20 cellular contexts compared by ENCODE assay signal in the genomic region with DNA sequence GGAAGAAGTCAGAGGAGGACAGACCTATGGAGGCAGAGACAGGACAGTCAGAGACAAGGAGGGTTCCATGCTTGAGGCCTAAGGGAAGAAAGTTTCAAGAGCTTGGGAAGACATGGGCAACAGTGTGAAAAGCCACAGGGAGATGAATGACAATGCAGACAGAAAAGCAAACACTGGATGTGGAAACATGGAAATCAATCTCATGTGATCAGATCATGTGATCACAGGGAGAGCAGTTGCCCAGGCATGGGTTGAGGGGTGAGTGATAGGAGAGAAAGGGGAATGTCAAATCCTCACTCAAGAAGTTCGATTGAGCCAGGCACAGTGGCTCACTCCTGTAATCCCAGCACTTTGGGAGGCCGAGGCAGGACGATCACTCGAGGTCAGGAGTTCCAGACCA.
"Had no signal": no experiment of that assay in that cellular context is flagged by ENCODE, and none has a peak within 500 bp of the region (broad histone marks: within the 10 kb centered on the region; RNA-seq: fewer than 3 reads in every experiment).

No MANE protein-coding gene starts in this region.

- H3K9me3 ChIP-seq: body of pancreas, tibial artery, uterus had no signal

- H3K36me3 ChIP-seq: tibial artery, uterus had no signal

- ATAC-seq: activated CD8-positive, alpha-beta T cell treated with anti-CD3 and anti-CD28 coated beads for 36 hours; activated T-cell treated with anti-CD3 and anti-CD28 coated beads, Interleukin-2, amount 50 U/mL, for 4 hours; body of pancreas; foreskin keratinocyte; left cardiac atrium; stimulated activated naive B cell treated with anti-CD40 and anti-IgM and Interleukin-4, amounts not matched to agents 10 μg/mL and 1 μg/mL and 100 μg/mL, for 72 hours had no signal

- H3K27ac Mint-ChIP-seq: activated CD8-positive, alpha-beta T cell treated with anti-CD3 and anti-CD28 coated beads for 36 hours; activated naive CD4-positive, alpha-beta T cell treated with anti-CD3 and anti-CD28 coated beads for 36 hours; endodermal cell; nephron; stimulated activated naive B cell treated with anti-CD40 and anti-IgM and Interleukin-4, amounts not matched to agents 10 μg/mL and 1 μg/mL and 100 μg/mL, for 72 hours; T-helper 2 cell treated with Interferon-gamma antibody and Interleukin-4, amounts not matched to agents 5 μg/mL and 100 μg/mL, for 36 hours had no signal

- H3K4me3 ChIP-seq: body of pancreas, hepatocyte, lung, tibial artery, uterus had no signal

- H3K79me2 ChIP-seq: hepatocyte had no signal

- H3K27me3 ChIP-seq: body of pancreas, foreskin keratinocyte, hepatocyte, tibial artery, uterus had no signal

- H2AFZ ChIP-seq: hepatocyte had no signal

- H3K4me1 ChIP-seq: body of pancreas, foreskin keratinocyte, tibial artery had no signal

- H3K27ac ChIP-seq: foreskin keratinocyte, hepatocyte, tibial artery had no signal

- H3K9me3 Mint-ChIP-seq: activated CD8-positive, alpha-beta T cell treated with anti-CD3 and anti-CD28 coated beads for 36 hours; activated naive CD4-positive, alpha-beta T cell treated with anti-CD3 and anti-CD28 coated beads for 36 hours; activated T-cell treated with anti-CD3 and anti-CD28 coated beads, Interleukin-2, amount 50 U/mL, for 4 hours; endodermal cell; nephron; stimulated activated naive B cell treated with anti-CD40 and anti-IgM and Interleukin-4, amounts not matched to agents 10 μg/mL and 1 μg/mL and 100 μg/mL, for 72 hours; T-helper 2 cell treated with Interferon-gamma antibody and Interleukin-4, amounts not matched to agents 5 μg/mL and 100 μg/mL, for 36 hours had no signal

- FAIRE-seq: islet of Langerhans had no signal

- H3K4me2 ChIP-seq: hepatocyte had no signal

- DNase-seq: activated CD4-positive, alpha-beta T cell treated with anti-CD3 and anti-CD28 coated beads for 48 hours; activated CD4-positive, CD25-positive, alpha-beta regulatory T cell; activated CD8-positive, alpha-beta T cell treated with anti-CD3 and anti-CD28 coated beads for 36 hours; activated naive CD4-positive, alpha-beta T cell treated with anti-CD3 and anti-CD28 coated beads for 36 hours; activated T-cell treated with anti-CD3 and anti-CD28 coated beads, Interleukin-2, amount 50 U/mL, for 4 hours; body of pancreas; caudate nucleus; endodermal cell; foreskin keratinocyte; left cardiac atrium; midbrain; retina; stimulated activated naive B cell treated with anti-CD40 and anti-IgM and Interleukin-4, amounts not matched to agents 10 μg/mL and 1 μg/mL and 100 μg/mL, for 72 hours; tibial artery; uterus had no signal

- H3K4me3 Mint-ChIP-seq: activated CD8-positive, alpha-beta T cell treated with anti-CD3 and anti-CD28 coated beads for 36 hours; activated naive CD4-positive, alpha-beta T cell treated with anti-CD3 and anti-CD28 coated beads for 36 hours; activated T-cell treated with anti-CD3 and anti-CD28 coated beads, Interleukin-2, amount 50 U/mL, for 4 hours; endodermal cell; nephron; stimulated activated naive B cell treated with anti-CD40 and anti-IgM and Interleukin-4, amounts not matched to agents 10 μg/mL and 1 μg/mL and 100 μg/mL, for 72 hours; T-helper 2 cell treated with Interferon-gamma antibody and Interleukin-4, amounts not matched to agents 5 μg/mL and 100 μg/mL, for 36 hours had no signal
